1 cellular context compared by ENCODE assay signal in genomic region chr3:182978387-182978786, GRCh38.
A peak's percentile ranks its signal among the peaks of the same experiment; 100 is the strongest.
TF ChIP-seq lines count a peak whose summit lies in the region.

No MANE protein-coding gene starts in this region.

TF ChIP-seq in K562, 482 proteins besides CTCF, POLR2A, EP300 and RAD21 (continued from another document):
- TF ChIP-seq NFE2 (IDR thresholded peaks at IDR 0.05; ENCODE audit: low read depth), result peak; percentile 15; the same call in 1 of the 2 replicates
- no peak for TF ChIP-seq ZEB2 (IDR thresholded peaks at IDR 0.05)
- peak; percentile 70 to 74 for TF ChIP-seq NRF1 (conservative IDR thresholded peaks at IDR 0.05 in 1 of 2, IDR thresholded peaks at IDR 0.05 in 1 of 2)
